In genomic region chr6:13814176-13814937, GRCh38 we compare ENCODE assay signal across 1 cellular context.
A peak's percentile ranks its signal among the peaks of the same experiment; 100 is the strongest.
TF ChIP-seq lines count a peak whose summit lies in the region.

TSS of gene MCUR1 (minus strand) at chr6:13814557. CDS start at chr6:13814429, 128 bp downstream.

TF ChIP-seq in HEK293, 187 proteins besides CTCF, POLR2A, EP300 and RAD21 (continued from another document and continues in another):
- TF ChIP-seq, protein P1, sequence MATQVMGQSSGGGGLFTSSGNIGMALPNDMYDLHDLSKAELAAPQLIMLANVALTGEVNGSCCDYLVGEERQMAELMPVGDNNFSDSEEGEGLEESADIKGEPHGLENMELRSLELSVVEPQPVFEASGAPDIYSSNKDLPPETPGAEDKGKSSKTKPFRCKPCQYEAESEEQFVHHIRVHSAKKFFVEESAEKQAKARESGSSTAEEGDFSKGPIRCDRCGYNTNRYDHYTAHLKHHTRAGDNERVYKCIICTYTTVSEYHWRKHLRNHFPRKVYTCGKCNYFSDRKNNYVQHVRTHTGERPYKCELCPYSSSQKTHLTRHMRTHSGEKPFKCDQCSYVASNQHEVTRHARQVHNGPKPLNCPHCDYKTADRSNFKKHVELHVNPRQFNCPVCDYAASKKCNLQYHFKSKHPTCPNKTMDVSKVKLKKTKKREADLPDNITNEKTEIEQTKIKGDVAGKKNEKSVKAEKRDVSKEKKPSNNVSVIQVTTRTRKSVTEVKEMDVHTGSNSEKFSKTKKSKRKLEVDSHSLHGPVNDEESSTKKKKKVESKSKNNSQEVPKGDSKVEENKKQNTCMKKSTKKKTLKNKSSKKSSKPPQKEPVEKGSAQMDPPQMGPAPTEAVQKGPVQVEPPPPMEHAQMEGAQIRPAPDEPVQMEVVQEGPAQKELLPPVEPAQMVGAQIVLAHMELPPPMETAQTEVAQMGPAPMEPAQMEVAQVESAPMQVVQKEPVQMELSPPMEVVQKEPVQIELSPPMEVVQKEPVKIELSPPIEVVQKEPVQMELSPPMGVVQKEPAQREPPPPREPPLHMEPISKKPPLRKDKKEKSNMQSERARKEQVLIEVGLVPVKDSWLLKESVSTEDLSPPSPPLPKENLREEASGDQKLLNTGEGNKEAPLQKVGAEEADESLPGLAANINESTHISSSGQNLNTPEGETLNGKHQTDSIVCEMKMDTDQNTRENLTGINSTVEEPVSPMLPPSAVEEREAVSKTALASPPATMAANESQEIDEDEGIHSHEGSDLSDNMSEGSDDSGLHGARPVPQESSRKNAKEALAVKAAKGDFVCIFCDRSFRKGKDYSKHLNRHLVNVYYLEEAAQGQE (tag by site-specific recombination; IDR thresholded peaks at IDR 0.05), result no peak
- no peak; the same call in 1 of the 2 replicates for TF ChIP-seq ZNF10 (tag by site-specific recombination; IDR thresholded peaks at IDR 0.05)
- no peak for TF ChIP-seq KLF9 (tag by site-specific recombination; IDR thresholded peaks at IDR 0.05; ENCODE audit: low read depth)
- 0 out of 2 replicates have a peak, but pooled peaks have one; percentile 29 for TF ChIP-seq ZFP69B (tag by site-specific recombination; IDR thresholded peaks at IDR 0.05)
- TF ChIP-seq ZNF585B (tag by site-specific recombination; IDR thresholded peaks at IDR 0.05), result no peak
- no peak for TF ChIP-seq ZNF677 (tag by site-specific recombination; IDR thresholded peaks at IDR 0.05)
- TF ChIP-seq, protein P2, sequence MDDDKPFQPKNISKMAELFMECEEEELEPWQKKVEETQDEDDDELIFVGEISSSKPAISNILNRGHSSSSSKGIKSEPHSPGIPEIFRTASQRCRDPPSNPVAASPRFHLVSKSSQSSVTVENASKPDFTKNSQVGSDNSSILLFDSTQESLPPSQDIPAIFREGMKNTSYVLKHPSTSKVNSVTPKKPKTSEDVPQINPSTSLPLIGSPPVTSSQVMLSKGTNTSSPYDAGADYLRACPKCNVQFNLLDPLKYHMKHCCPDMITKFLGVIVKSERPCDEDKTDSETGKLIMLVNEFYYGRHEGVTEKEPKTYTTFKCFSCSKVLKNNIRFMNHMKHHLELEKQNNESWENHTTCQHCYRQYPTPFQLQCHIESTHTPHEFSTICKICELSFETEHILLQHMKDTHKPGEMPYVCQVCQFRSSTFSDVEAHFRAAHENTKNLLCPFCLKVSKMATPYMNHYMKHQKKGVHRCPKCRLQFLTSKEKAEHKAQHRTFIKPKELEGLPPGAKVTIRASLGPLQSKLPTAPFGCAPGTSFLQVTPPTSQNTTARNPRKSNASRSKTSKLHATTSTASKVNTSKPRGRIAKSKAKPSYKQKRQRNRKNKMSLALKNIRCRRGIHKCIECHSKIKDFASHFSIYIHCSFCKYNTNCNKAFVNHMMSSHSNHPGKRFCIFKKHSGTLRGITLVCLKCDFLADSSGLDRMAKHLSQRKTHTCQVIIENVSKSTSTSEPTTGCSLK (tag by site-specific recombination; IDR thresholded peaks at IDR 0.05), result no peak
- no peak for TF ChIP-seq ZNF433 (tag by site-specific recombination; IDR thresholded peaks at IDR 0.05; ENCODE audit: low read depth)
- TF ChIP-seq, protein P3, sequence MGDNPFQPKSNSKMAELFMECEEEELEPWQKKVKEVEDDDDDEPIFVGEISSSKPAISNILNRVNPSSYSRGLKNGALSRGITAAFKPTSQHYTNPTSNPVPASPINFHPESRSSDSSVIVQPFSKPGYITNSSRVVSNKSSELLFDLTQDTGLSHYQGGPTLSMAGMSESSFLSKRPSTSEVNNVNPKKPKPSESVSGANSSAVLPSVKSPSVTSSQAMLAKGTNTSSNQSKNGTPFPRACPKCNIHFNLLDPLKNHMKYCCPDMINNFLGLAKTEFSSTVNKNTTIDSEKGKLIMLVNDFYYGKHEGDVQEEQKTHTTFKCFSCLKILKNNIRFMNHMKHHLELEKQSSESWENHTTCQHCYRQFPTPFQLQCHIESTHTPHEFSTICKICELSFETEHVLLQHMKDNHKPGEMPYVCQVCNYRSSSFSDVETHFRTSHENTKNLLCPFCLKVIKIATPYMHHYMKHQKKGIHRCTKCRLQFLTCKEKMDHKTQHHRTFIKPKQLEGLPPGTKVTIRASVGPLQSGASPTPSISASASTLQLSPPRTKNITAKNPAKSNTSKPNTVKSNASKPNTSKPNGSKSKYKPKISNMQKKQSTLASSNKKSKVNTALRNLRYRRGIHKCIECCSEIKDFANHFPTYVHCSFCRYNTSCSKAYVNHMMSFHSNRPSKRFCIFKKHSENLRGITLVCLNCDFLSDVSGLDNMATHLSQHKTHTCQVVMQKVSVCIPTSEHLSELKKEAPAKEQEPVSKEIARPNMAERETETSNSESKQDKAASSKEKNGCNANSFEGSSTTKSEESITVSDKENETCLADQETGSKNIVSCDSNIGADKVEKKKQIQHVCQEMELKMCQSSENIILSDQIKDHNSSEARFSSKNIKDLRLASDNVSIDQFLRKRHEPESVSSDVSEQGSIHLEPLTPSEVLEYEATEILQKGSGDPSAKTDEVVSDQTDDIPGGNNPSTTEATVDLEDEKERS (tag by site-specific recombination; IDR thresholded peaks at IDR 0.05), result no peak
- TF ChIP-seq ZNF513 (tag by site-specific recombination; IDR thresholded peaks at IDR 0.05), result peak; percentile 16; the same call in 1 of the 2 replicates
- no peak for TF ChIP-seq ZNF350 (tag by site-specific recombination; IDR thresholded peaks at IDR 0.05)
- no peak for TF ChIP-seq ZBTB49 (tag by site-specific recombination; IDR thresholded peaks at IDR 0.05; ENCODE audit: low read depth)
- no peak for TF ChIP-seq ZBTB1 (tag by site-specific recombination; IDR thresholded peaks at IDR 0.05)
- no peak for TF ChIP-seq ZNF837 (tag by site-specific recombination; IDR thresholded peaks at IDR 0.05)
- TF ChIP-seq, protein P4, sequence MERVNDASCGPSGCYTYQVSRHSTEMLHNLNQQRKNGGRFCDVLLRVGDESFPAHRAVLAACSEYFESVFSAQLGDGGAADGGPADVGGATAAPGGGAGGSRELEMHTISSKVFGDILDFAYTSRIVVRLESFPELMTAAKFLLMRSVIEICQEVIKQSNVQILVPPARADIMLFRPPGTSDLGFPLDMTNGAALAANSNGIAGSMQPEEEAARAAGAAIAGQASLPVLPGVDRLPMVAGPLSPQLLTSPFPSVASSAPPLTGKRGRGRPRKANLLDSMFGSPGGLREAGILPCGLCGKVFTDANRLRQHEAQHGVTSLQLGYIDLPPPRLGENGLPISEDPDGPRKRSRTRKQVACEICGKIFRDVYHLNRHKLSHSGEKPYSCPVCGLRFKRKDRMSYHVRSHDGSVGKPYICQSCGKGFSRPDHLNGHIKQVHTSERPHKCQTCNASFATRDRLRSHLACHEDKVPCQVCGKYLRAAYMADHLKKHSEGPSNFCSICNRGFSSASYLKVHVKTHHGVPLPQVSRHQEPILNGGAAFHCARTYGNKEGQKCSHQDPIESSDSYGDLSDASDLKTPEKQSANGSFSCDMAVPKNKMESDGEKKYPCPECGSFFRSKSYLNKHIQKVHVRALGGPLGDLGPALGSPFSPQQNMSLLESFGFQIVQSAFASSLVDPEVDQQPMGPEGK (tag by site-specific recombination; IDR thresholded peaks at IDR 0.05), result no peak
- no peak; the same call in 1 of the 2 replicates for TF ChIP-seq ZBTB7A (tag by site-specific recombination; IDR thresholded peaks at IDR 0.05; ENCODE audit: low read depth)
- TF ChIP-seq ZNF302 (tag by site-specific recombination; IDR thresholded peaks at IDR 0.05; ENCODE audit: low read depth), result no peak
- peak; percentile 73 for TF ChIP-seq ZBTB8A (tag by site-specific recombination; IDR thresholded peaks at IDR 0.05)
- peak; percentile 33; the same call in 1 of the 2 replicates for TF ChIP-seq KLF17 (tag by site-specific recombination; IDR thresholded peaks at IDR 0.05)
- TF ChIP-seq ZNF449 (tag by site-specific recombination; IDR thresholded peaks at IDR 0.05), result no peak
- TF ChIP-seq ZNF324 (tag by site-specific recombination; IDR thresholded peaks at IDR 0.05), result no peak
- no peak for TF ChIP-seq MYNN (tag by site-specific recombination; IDR thresholded peaks at IDR 0.05; ENCODE audit: borderline replicate concordance)
- no peak; the same call in 1 of the 2 replicates for TF ChIP-seq ZNF777 (tag by site-specific recombination; IDR thresholded peaks at IDR 0.05; ENCODE audit: borderline replicate concordance)
- peak; percentile 77 for TF ChIP-seq ZNF335 (tag by site-specific recombination; conservative IDR thresholded peaks at IDR 0.05)
- TF ChIP-seq MZF1 (tag by site-specific recombination; IDR thresholded peaks at IDR 0.05; ENCODE audit: borderline replicate concordance), result no peak
- TF ChIP-seq ZNF530 (tag by site-specific recombination; IDR thresholded peaks at IDR 0.05; ENCODE audit: low read depth), result no peak
- TF ChIP-seq TSHZ1 (tag by site-specific recombination; IDR thresholded peaks at IDR 0.05; ENCODE audit: borderline replicate concordance), result peak; percentile 17; the same call in 1 of the 2 replicates
- no peak for TF ChIP-seq ZNF394 (tag by site-specific recombination; IDR thresholded peaks at IDR 0.05; ENCODE audit: borderline replicate concordance)
- TF ChIP-seq KLF1 (tag by site-specific recombination; IDR thresholded peaks at IDR 0.05), result no peak
- TF ChIP-seq ZNF544 (tag by site-specific recombination; IDR thresholded peaks at IDR 0.05), result no peak
- peak; percentile 82 for TF ChIP-seq ZSCAN30 (tag by site-specific recombination; IDR thresholded peaks at IDR 0.05)
- 0 out of 2 replicates have a peak, but pooled peaks have one; percentile 1 for TF ChIP-seq MEIS1 (CRISPR knock-in tag; IDR thresholded peaks at IDR 0.05; ENCODE audit: borderline replicate concordance)
- TF ChIP-seq ZNF707 (tag by site-specific recombination; IDR thresholded peaks at IDR 0.05), result no peak
- TF ChIP-seq OVOL3 (tag by site-specific recombination; IDR thresholded peaks at IDR 0.05), result 0 out of 2 replicates have a peak, but pooled peaks have one; percentile 23
